Comparison of ENCODE assay signal across 25 cellular contexts in genomic region chr6:148602136-148602535, GRCh38.
DNase-seq lines count a peak whose midpoint lies in the region; ATAC-seq, FAIRE-seq and TF ChIP-seq lines count a peak whose summit lies in the region.
"Had no signal": no experiment of that assay in that cellular context is flagged by ENCODE, and none has a peak within 500 bp of the region (broad histone marks: within the 10 kb centered on the region; RNA-seq: fewer than 3 reads in every experiment).

No MANE protein-coding gene starts in this region.

- H3K36me3 ChIP-seq in H1 (ENCODE audit: control insufficient read depth in 2 of 4, insufficient read depth in 4 of 4, low read length in 3 of 4) (peaks cover 0 to 5% (median 2%) of the 10 kb centered on the region in 4 experiments; a peak in 2 of 8 replicates), thyroid gland (no peaks in the 10 kb centered on the region), brain microvascular endothelial cell (replicated peaks) (no peaks in the 10 kb centered on the region)
- H3K36me3 ChIP-seq: BLaER1 treated with 17β-estradiol and CSF1 and Interleukin-3, amounts not matched to agents 10 nM and 100 nM had no signal

- no peak for ATAC-seq in activated CD4-positive, alpha-beta T cell treated with anti-CD3 and anti-CD28 coated beads for 36 hours
- ATAC-seq: A549; CD8-positive, alpha-beta T cell; GM12878 had no signal

- FAIRE-seq in H1 (lab: Jason Lieb, UNC), result no peak
- FAIRE-seq: A549, D721Med, GM12878, GM12892, GM18507 had no signal

- peak overlapping the region; percentile 22; the same call in 1 of the 2 replicates for H2BK12ac ChIP-seq in H1 (ENCODE audit: low read depth, low read length)

- no peak overlapping the region for H3K4me3 ChIP-seq in H1 (ENCODE audit: extremely low read depth in 1 of 4, insufficient read depth in 2 of 4, low read depth in 3 of 4, low read length in 4 of 4)
- H3K4me3 ChIP-seq in thyroid gland (replicated peaks in 1 of 3), result no peak overlapping the region
- no peak overlapping the region for H3K4me3 ChIP-seq in brain microvascular endothelial cell (ENCODE audit: low read depth, low read length)
- H3K4me3 ChIP-seq: A549; BLaER1 treated with 17β-estradiol and CSF1 and Interleukin-3, amounts not matched to agents 10 nM and 100 nM; GM12878 had no signal

- H3K9me3 ChIP-seq in H1 (ENCODE audit: insufficient read depth in 2 of 2, low read depth in 1 of 2, low read length in 1 of 2), result peaks cover 5 to 16% of the 10 kb centered on the region in 2 experiments; a peak in 3 of 4 replicates
- H3K9me3 ChIP-seq in thyroid gland, result no peaks in the 10 kb centered on the region
- H3K9me3 ChIP-seq: A549, Caco-2 had no signal

- no peaks in the 10 kb centered on the region for H3K9me3 Mint-ChIP-seq in activated CD4-positive, alpha-beta T cell treated with anti-CD3 and anti-CD28 coated beads, Interleukin-2, amount 10 ng/mL, durations not matched to agents 24 days and 14 days
- no peaks in the 10 kb centered on the region for H3K9me3 Mint-ChIP-seq in activated CD4-positive, alpha-beta T cell treated with anti-CD3 and anti-CD28 coated beads for 36 hours (ENCODE audit: low read depth)
- peaks cover 20% of the 10 kb centered on the region for H3K9me3 Mint-ChIP-seq in endothelial cell (ENCODE audit: unreplicated experiment)

- no peak overlapping the region for H2AFZ ChIP-seq in H1 (ENCODE audit: low read length)

- no peak overlapping the region for H3K56ac ChIP-seq in H1 (replicated peaks; ENCODE audit: insufficient read length, low read depth, low read length)

- no peak overlapping the region for H3K14ac ChIP-seq in H1 (ENCODE audit: insufficient read length)

- H2BK15ac ChIP-seq in H1 (ENCODE audit: low read length), result no peak overlapping the region

- 89% methylated on average over 2 of the region's 2 CpGs; no CpG with 5 or more reads in 1 of the 2 experiments for WGBS in H1 (ENCODE audit: extremely low coverage in 1 of 2, insufficient coverage in 1 of 2, insufficient read length in 1 of 2, insufficient replicate concordance in 2 of 2, low coverage in 1 of 2, low lambda C conversion rate in 2 of 2, missing lambda C conversion rate in 1 of 2), 2 experiments
- 54 to 63% methylated on average over 2 of the region's 2 CpGs for WGBS in thyroid gland, 2 donors

- H3K79me2 ChIP-seq in H1 (ENCODE audit: control insufficient read depth in 1 of 2, insufficient read depth in 2 of 2, low read length in 2 of 2), result no peaks in the 10 kb centered on the region

- 0 out of 2 replicates have a peak overlapping the region, but pooled peaks have one; percentile 56 for H2AK5ac ChIP-seq in H1 (ENCODE audit: low read depth, low read length)

- H3K27ac ChIP-seq in H1 (ENCODE audit: low read depth, low read length), result no peak overlapping the region
- H3K27ac ChIP-seq in thyroid gland, result peak overlapping the region in 1 of 3 donors; percentile 27
- no peak overlapping the region for H3K27ac ChIP-seq in brain microvascular endothelial cell
- no peak overlapping the region for H3K27ac ChIP-seq in caudate nucleus (ENCODE audit: low read depth, low read length)
- H3K27ac ChIP-seq: 22Rv1; A549; BLaER1 treated with 17β-estradiol and CSF1 and Interleukin-3, amounts not matched to agents 10 nM and 100 nM; C4-2B had no signal

- H3K23me2 ChIP-seq in H1 (ENCODE audit: low read depth, low read length), result no peaks in the 10 kb centered on the region

- H3K9ac ChIP-seq in H1 (replicated peaks in 1 of 4; ENCODE audit: extremely low read depth in 1 of 4, low read depth in 3 of 4, low read length in 3 of 4), result no peak overlapping the region
- H3K9ac ChIP-seq: BLaER1 treated with 17β-estradiol and CSF1 and Interleukin-3, amounts not matched to agents 10 nM and 100 nM had no signal

- H2BK120ac ChIP-seq in H1 (replicated peaks; ENCODE audit: low read depth, low read length), result no peak overlapping the region

- no peak overlapping the region for H3K23ac ChIP-seq in H1 (ENCODE audit: insufficient read length)

- H4K91ac ChIP-seq in H1 (replicated peaks; ENCODE audit: insufficient read length, low read length), result no peak overlapping the region

- H2BK5ac ChIP-seq in H1 (ENCODE audit: low read depth, low read length), result no peak overlapping the region

- no peak overlapping the region for H3K4ac ChIP-seq in H1 (replicated peaks; ENCODE audit: insufficient read length, low read depth, low read length)

- POLR2A ChIA-PET in activated CD4-positive, alpha-beta T cell treated with anti-CD3 and anti-CD28 coated beads for 36 hours (lab: Charles Lee), result no interaction called here
- POLR2A ChIA-PET in H1 (lab: Charles Lee; ENCODE audit: partially characterized antibody), result interaction anchor here (0.8 kb wide), 1 partner anchor 141 kb away, joined by 3 read pairs; no protein-coding TSS in a partner anchor

- TF ChIP-seq RAD21 in H1 (IDR thresholded peaks at IDR 0.05 in 1 of 2, conservative IDR thresholded peaks at IDR 0.05 in 1 of 2; ENCODE audit: low read depth in 2 of 2, low read length in 2 of 2), result no peak

- TF ChIP-seq POLR2A in H1 (IDR thresholded peaks at IDR 0.05; ENCODE audit: control extremely low read depth in 1 of 2, low read depth in 2 of 2, low read length in 2 of 2) (no peak), thyroid gland (IDR thresholded peaks at IDR 0.05) (no peak)

- in situ Hi-C loops in brain microvascular endothelial cell (cut with HindIII; ENCODE audit: low pct_ligation_motif_present, low sequenced_read_pairs), result no loop called here

- CTCF ChIA-PET in activated CD4-positive, alpha-beta T cell treated with anti-CD3 and anti-CD28 coated beads for 36 hours (lab: Charles Lee), result no interaction called here
- CTCF ChIA-PET in H1 (lab: Charles Lee; ENCODE audit: partially characterized antibody), result interaction anchor here (0.6 kb wide), 1 partner anchor 916 kb away, joined by 3 read pairs; no protein-coding TSS in a partner anchor

- H3K27me3 ChIP-seq in H1 (replicated peaks in 1 of 4; ENCODE audit: control insufficient read depth in 3 of 4, extremely low read depth in 1 of 4, insufficient read depth in 3 of 4, low read length in 3 of 4), result no peaks in the 10 kb centered on the region; a peak in 1 of 7 replicates
- H3K27me3 ChIP-seq in thyroid gland, result no peaks in the 10 kb centered on the region
- no peaks in the 10 kb centered on the region for H3K27me3 ChIP-seq in brain microvascular endothelial cell (replicated peaks)
- H3K27me3 ChIP-seq: BLaER1 treated with 17β-estradiol and CSF1 and Interleukin-3, amounts not matched to agents 10 nM and 100 nM had no signal

- H3K4me1 Mint-ChIP-seq in activated CD4-positive, alpha-beta T cell treated with anti-CD3 and anti-CD28 coated beads, Interleukin-2, amount 10 ng/mL, durations not matched to agents 24 days and 14 days, result no peaks in the 10 kb centered on the region
- no peaks in the 10 kb centered on the region for H3K4me1 Mint-ChIP-seq in activated CD4-positive, alpha-beta T cell treated with anti-CD3 and anti-CD28 coated beads for 36 hours
- peaks cover 19% of the 10 kb centered on the region for H3K4me1 Mint-ChIP-seq in endothelial cell (ENCODE audit: unreplicated experiment)
- H3K4me1 Mint-ChIP-seq: B cell had no signal

- H3K79me1 ChIP-seq in H1 (ENCODE audit: low read depth, low read length), result no peaks in the 10 kb centered on the region

- intact Hi-C loops in activated CD4-positive, alpha-beta T cell treated with anti-CD3 and anti-CD28 coated beads, Interleukin-2, amount 10 ng/mL, durations not matched to agents 24 days and 14 days (cut with micrococcal nuclease), result no loop called here
- intact Hi-C loops in activated CD4-positive, alpha-beta T cell treated with anti-CD3 and anti-CD28 coated beads for 36 hours (cut with DNase I, micrococcal nuclease), result no loop called here
- intact Hi-C loops in thyroid gland (cut with DNase I), result no loop called here

- no peaks in the 10 kb centered on the region for H3K36me3 Mint-ChIP-seq in activated CD4-positive, alpha-beta T cell treated with anti-CD3 and anti-CD28 coated beads, Interleukin-2, amount 10 ng/mL, durations not matched to agents 24 days and 14 days (ENCODE audit: low read depth)
- no peaks in the 10 kb centered on the region for H3K36me3 Mint-ChIP-seq in activated CD4-positive, alpha-beta T cell treated with anti-CD3 and anti-CD28 coated beads for 36 hours (ENCODE audit: low read depth)
- peaks cover 17% of the 10 kb centered on the region for H3K36me3 Mint-ChIP-seq in endothelial cell (ENCODE audit: low read depth, unreplicated experiment)
- H3K36me3 Mint-ChIP-seq: CD8-positive, alpha-beta T cell had no signal

- DNase-seq in activated CD4-positive, alpha-beta T cell treated with anti-CD3 and anti-CD28 coated beads, Interleukin-2, amount 10 ng/mL, durations not matched to agents 24 days and 14 days, result peak; percentile 39
- DNase-seq in activated CD4-positive, alpha-beta T cell treated with anti-CD3 and anti-CD28 coated beads for 36 hours, result no peak
- DNase-seq in H1 (ENCODE audit: low read depth in 1 of 2, low spot score in 2 of 2), result no peak
- DNase-seq in endothelial cell (ENCODE audit: low spot score), result no peak
- DNase-seq in thyroid gland, result peak; percentile 52 to 53
- no peak for DNase-seq in activated effector memory CD4-positive, alpha-beta T cell treated with Interleukin-2 at 50 U/mL for 16 hours
- DNase-seq in brain microvascular endothelial cell, result no peak
- DNase-seq in caudate nucleus (lab: John Stamatoyannopoulos, UW), result no peak
- DNase-seq: AML-193; Caco-2; Calu3; CD4-positive, alpha-beta T cell; CD8-positive, alpha-beta T cell; DMS79 treated with DMSO at 0.1 percent for 48 hours; EL; GDM1 had no signal

- no peak overlapping the region for H3K4me2 ChIP-seq in H1 (ENCODE audit: insufficient read depth in 1 of 2, low read depth in 2 of 2, low read length in 2 of 2)
- H3K4me2 ChIP-seq: A549; BLaER1 treated with 17β-estradiol and CSF1 and Interleukin-3, amounts not matched to agents 10 nM and 100 nM had no signal

- H3K4me1 ChIP-seq in H1 (replicated peaks in 1 of 4; ENCODE audit: control insufficient read depth in 3 of 4, insufficient read depth in 4 of 4, low read length in 3 of 4), result peaks cover 3 to 13% (median 9%) of the 10 kb centered on the region in 4 experiments; a peak in 5 of 7 replicates
- peaks cover 0 to 6% of the 10 kb centered on the region in 2 donors for H3K4me1 ChIP-seq in thyroid gland
- H3K4me1 ChIP-seq: A549, Caco-2 had no signal

- no peak for TF ChIP-seq EP300 in H1 (IDR thresholded peaks at IDR 0.05; ENCODE audit: borderline replicate concordance in 1 of 2, low read depth in 2 of 2, low read length in 2 of 2)

- no peak overlapping the region for H3K18ac ChIP-seq in H1 (ENCODE audit: extremely low read depth, low read length)

- no peak overlapping the region for H2BK20ac ChIP-seq in H1 (ENCODE audit: low read length)

- no peak overlapping the region for H3K4me3 Mint-ChIP-seq in activated CD4-positive, alpha-beta T cell treated with anti-CD3 and anti-CD28 coated beads, Interleukin-2, amount 10 ng/mL, durations not matched to agents 24 days and 14 days
- H3K4me3 Mint-ChIP-seq in activated CD4-positive, alpha-beta T cell treated with anti-CD3 and anti-CD28 coated beads for 36 hours, result no peak overlapping the region
- peak overlapping the region; percentile 68 for H3K4me3 Mint-ChIP-seq in endothelial cell (ENCODE audit: unreplicated experiment)
- H3K4me3 Mint-ChIP-seq: B cell; CD4-positive, alpha-beta T cell; CD8-positive, alpha-beta T cell had no signal

- TF ChIP-seq CTCF in H1 (IDR thresholded peaks at IDR 0.05; ENCODE audit: control extremely low read depth in 1 of 3, insufficient read depth in 1 of 3, low read depth in 1 of 3, low read length in 3 of 3) (no peak), endothelial cell (IDR thresholded peaks at IDR 0.05; ENCODE audit: unreplicated experiment) (no peak), thyroid gland (IDR thresholded peaks at IDR 0.05) (no peak), brain microvascular endothelial cell (IDR thresholded peaks at IDR 0.05; ENCODE audit: low read depth, low read length, missing control alignments) (no peak)

- H4K8ac ChIP-seq in H1 (ENCODE audit: extremely low read depth, insufficient read depth, low read length), result no peak overlapping the region

- peaks cover 25% of the 10 kb centered on the region for H3K27me3 Mint-ChIP-seq in activated CD4-positive, alpha-beta T cell treated with anti-CD3 and anti-CD28 coated beads, Interleukin-2, amount 10 ng/mL, durations not matched to agents 24 days and 14 days
- H3K27me3 Mint-ChIP-seq in activated CD4-positive, alpha-beta T cell treated with anti-CD3 and anti-CD28 coated beads for 36 hours, result peaks cover 7% of the 10 kb centered on the region
- H3K27me3 Mint-ChIP-seq in endothelial cell (ENCODE audit: unreplicated experiment), result peaks cover 4% of the 10 kb centered on the region
- H3K27me3 Mint-ChIP-seq: B cell had no signal

- no peak overlapping the region for H3K27ac Mint-ChIP-seq in activated CD4-positive, alpha-beta T cell treated with anti-CD3 and anti-CD28 coated beads, Interleukin-2, amount 10 ng/mL, durations not matched to agents 24 days and 14 days
- no peak overlapping the region for H3K27ac Mint-ChIP-seq in activated CD4-positive, alpha-beta T cell treated with anti-CD3 and anti-CD28 coated beads for 36 hours
- H3K27ac Mint-ChIP-seq in endothelial cell (ENCODE audit: unreplicated experiment), result peak overlapping the region; percentile 13
- H3K27ac Mint-ChIP-seq: B cell; CD4-positive, alpha-beta T cell; CD8-positive, alpha-beta T cell had no signal

- no peaks in the 10 kb centered on the region for H4K20me1 ChIP-seq in H1 (replicated peaks in 1 of 2; ENCODE audit: control insufficient read depth in 1 of 2, insufficient read depth in 2 of 2, low read length in 2 of 2)
- H4K20me1 ChIP-seq: BLaER1 treated with 17β-estradiol and CSF1 and Interleukin-3, amounts not matched to agents 10 nM and 100 nM had no signal

- no peak overlapping the region for H4K5ac ChIP-seq in H1 (ENCODE audit: insufficient read length, low read depth, low read length)

Comparison
In these comparisons a context has a peak if more than half of its experiments do, and no peak if none do; other contexts are left out.
1. DNase-seq: peak in activated CD4-positive, alpha-beta T cell treated with anti-CD3 and anti-CD28 coated beads, Interleukin-2, amount 10 ng/mL, durations not matched to agents 24 days and 14 days (single experiment) and thyroid gland (2 of 2); none in activated CD4-positive, alpha-beta T cell treated with anti-CD3 and anti-CD28 coated beads for 36 hours (single experiment), H1 (0 of 2), endothelial cell (single experiment), activated effector memory CD4-positive, alpha-beta T cell treated with Interleukin-2 at 50 U/mL for 16 hours (single experiment), brain microvascular endothelial cell (single experiment) and caudate nucleus (0 of 61).